23 cellular contexts compared by ENCODE assay signal in the genomic region with DNA sequence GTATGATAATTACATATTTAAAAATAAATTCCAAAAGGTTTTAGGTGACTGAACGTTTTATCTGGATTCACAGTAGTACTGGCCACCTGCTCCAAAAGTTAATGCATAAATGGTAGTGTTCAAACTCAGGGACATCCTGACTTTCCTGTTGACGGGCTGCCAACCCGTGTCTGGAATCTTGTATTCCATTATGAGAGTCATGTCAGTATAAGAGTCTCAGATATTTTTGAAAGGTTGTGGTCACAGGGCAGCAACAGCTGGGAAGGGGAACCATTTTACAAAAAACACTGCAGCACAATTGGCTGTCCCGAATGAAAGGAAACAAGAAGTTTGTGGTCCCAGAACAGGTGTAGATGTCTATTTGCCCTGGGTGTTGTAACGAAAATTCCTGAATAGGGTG. TPM values are rescaled to one million over a fixed set of nuclear protein-coding genes. Genes with fewer than 3 reads are reported as not detected.
DNase-seq lines count a peak whose midpoint lies in the region; ATAC-seq and TF ChIP-seq lines count a peak whose summit lies in the region.
"Had no signal": no experiment of that assay in that cellular context is flagged by ENCODE, and none has a peak within 500 bp of the region (broad histone marks: within the 10 kb centered on the region; RNA-seq: fewer than 3 reads in every experiment).

No MANE protein-coding gene starts in this region.

- intact Hi-C loops in psoas muscle (cut with DNase I), result no loop called here
- intact Hi-C loops in prostate gland (cut with DNase I), result no loop called here

- DNase-seq in SW480 (ENCODE audit: low spot score) (peak; percentile 91), iPS-NIHi11 (ENCODE audit: low spot score) (peak; percentile 23), psoas muscle (peak; percentile 24 to 61), SIG-M5 (lab: John Stamatoyannopoulos, UW) (no peak), WTC11 (ENCODE audit: low spot score) (no peak), prostate gland (ENCODE audit: low spot score) (no peak)
- DNase-seq: activated T-cell treated with anti-CD3 and anti-CD28 coated beads, Interleukin-2, amount 50 U/mL, for 72 hours; DMS153; GDM1; hypothalamus; kidney glomerular epithelial cell; NCI-H1694; NCI-H82; nucleus accumbens had no signal

- H3K4me3 Mint-ChIP-seq in WTC11, result no peak overlapping the region
- H3K4me3 Mint-ChIP-seq: activated T-cell treated with anti-CD3 and anti-CD28 coated beads, Interleukin-2, amount 50 U/mL, for 72 hours; GM23338; stimulated activated naive CD8-positive, alpha-beta T cell treated with anti-CD3 and anti-CD28 coated beads, Interleukin-15, Interleukin-2, amounts not matched to agents 100 ng/mL and 50 ng/mL, for 24 hours had no signal

- ATAC-seq in psoas muscle, result peak; percentile 46 to 73 (median 64)
- ATAC-seq in HG03521 (IDR thresholded peaks at IDR 0.05; ENCODE audit: unreplicated experiment), result no peak
- no peak for ATAC-seq in WTC11
- ATAC-seq: activated naive CD4-positive, alpha-beta T cell treated with anti-CD3 and anti-CD28 coated beads, Interleukin-2, amount 50 U/mL, for 72 hours; activated T-cell treated with anti-CD3 and anti-CD28 coated beads, Interleukin-2, amount 50 U/mL, for 72 hours; GM23338 had no signal

- no peaks in the 10 kb centered on the region for H4K20me1 ChIP-seq in BLaER1

- H3K4me1 ChIP-seq in BLaER1 (peaks cover 12% of the 10 kb centered on the region), psoas muscle (no peaks in the 10 kb centered on the region), prostate gland (replicated peaks) (peaks cover 2% of the 10 kb centered on the region)

- H3K4me2 ChIP-seq in BLaER1, result peak overlapping the region; percentile 40
- H3K4me2 ChIP-seq: GM23338, PC-9 had no signal

- POLR2A ChIA-PET in WTC11 (lab: Charles Lee), result no interaction called here

- H3K9me3 Mint-ChIP-seq in WTC11, result peaks cover 3% of the 10 kb centered on the region
- H3K9me3 Mint-ChIP-seq: activated naive CD4-positive, alpha-beta T cell treated with anti-CD3 and anti-CD28 coated beads, Interleukin-2, amount 50 U/mL, for 72 hours; activated T-cell treated with anti-CD3 and anti-CD28 coated beads, Interleukin-2, amount 50 U/mL, for 72 hours; GM23338; stimulated activated naive CD8-positive, alpha-beta T cell treated with anti-CD3 and anti-CD28 coated beads, Interleukin-15, Interleukin-2, amounts not matched to agents 100 ng/mL and 50 ng/mL, for 24 hours had no signal

- no peak overlapping the region for H3K4me3 ChIP-seq in BLaER1
- H3K4me3 ChIP-seq in psoas muscle, result no peak overlapping the region
- H3K4me3 ChIP-seq in prostate gland, result no peak overlapping the region
- H3K4me3 ChIP-seq: GM23338, PC-9 had no signal

- CTCF ChIA-PET in WTC11 (lab: Charles Lee), result no interaction called here

- no peaks in the 10 kb centered on the region for H3K27me3 ChIP-seq in BLaER1
- no peaks in the 10 kb centered on the region for H3K27me3 ChIP-seq in psoas muscle (ENCODE audit: insufficient read depth in 3 of 3, low read length in 2 of 3)
- no peaks in the 10 kb centered on the region for H3K27me3 ChIP-seq in prostate gland (replicated peaks; ENCODE audit: insufficient read depth)

- no peak for TF ChIP-seq CTCF in psoas muscle (IDR thresholded peaks at IDR 0.05)
- TF ChIP-seq CTCF in WTC11 (IDR thresholded peaks at IDR 0.05), result no peak
- TF ChIP-seq CTCF in prostate gland (IDR thresholded peaks at IDR 0.05), result no peak

- TF ChIP-seq POLR2A in prostate gland (IDR thresholded peaks at IDR 0.05), result no peak

- H3K9ac ChIP-seq in BLaER1, result no peak overlapping the region

- peaks cover 30% of the 10 kb centered on the region for H3K4me1 Mint-ChIP-seq in WTC11

- H3K27ac ChIP-seq in BLaER1, result no peak overlapping the region
- H3K27ac ChIP-seq in psoas muscle, result no peak overlapping the region
- no peak overlapping the region for H3K27ac ChIP-seq in prostate gland
- H3K27ac ChIP-seq: PC-9 had no signal

- WGBS in psoas muscle, 3 donors, result 6 to 9% (median 8%) methylated on average over 5 of the region's 5 CpGs
- whole genome bisulfite sequencing in prostate gland, result 24% methylated on average over 5 of the region's 5 CpGs

- no peak overlapping the region for H3K27ac Mint-ChIP-seq in WTC11
- H3K27ac Mint-ChIP-seq: activated naive CD4-positive, alpha-beta T cell treated with anti-CD3 and anti-CD28 coated beads, Interleukin-2, amount 50 U/mL, for 72 hours; activated T-cell treated with anti-CD3 and anti-CD28 coated beads, Interleukin-2, amount 50 U/mL, for 72 hours; GM23338; stimulated activated naive CD8-positive, alpha-beta T cell treated with anti-CD3 and anti-CD28 coated beads, Interleukin-15, Interleukin-2, amounts not matched to agents 100 ng/mL and 50 ng/mL, for 24 hours had no signal

- H3K36me3 Mint-ChIP-seq in WTC11, result no peaks in the 10 kb centered on the region
- H3K36me3 Mint-ChIP-seq: activated naive CD4-positive, alpha-beta T cell treated with anti-CD3 and anti-CD28 coated beads, Interleukin-2, amount 50 U/mL, for 72 hours had no signal

- H3K36me3 ChIP-seq in BLaER1 (no peaks in the 10 kb centered on the region), psoas muscle (ENCODE audit: insufficient read depth in 1 of 2, low read depth in 1 of 2) (no peaks in the 10 kb centered on the region), prostate gland (no peaks in the 10 kb centered on the region)

- H3K27me3 Mint-ChIP-seq in WTC11 (ENCODE audit: low read depth), result peaks cover 12% of the 10 kb centered on the region

- H3K9me3 ChIP-seq in BLaER1 (no peaks in the 10 kb centered on the region), psoas muscle (no peaks in the 10 kb centered on the region), prostate gland (no peaks in the 10 kb centered on the region)

TF ChIP-seq in WTC11, 78 proteins besides CTCF, POLR2A, EP300 and RAD21:
- TF ChIP-seq, protein P1, sequence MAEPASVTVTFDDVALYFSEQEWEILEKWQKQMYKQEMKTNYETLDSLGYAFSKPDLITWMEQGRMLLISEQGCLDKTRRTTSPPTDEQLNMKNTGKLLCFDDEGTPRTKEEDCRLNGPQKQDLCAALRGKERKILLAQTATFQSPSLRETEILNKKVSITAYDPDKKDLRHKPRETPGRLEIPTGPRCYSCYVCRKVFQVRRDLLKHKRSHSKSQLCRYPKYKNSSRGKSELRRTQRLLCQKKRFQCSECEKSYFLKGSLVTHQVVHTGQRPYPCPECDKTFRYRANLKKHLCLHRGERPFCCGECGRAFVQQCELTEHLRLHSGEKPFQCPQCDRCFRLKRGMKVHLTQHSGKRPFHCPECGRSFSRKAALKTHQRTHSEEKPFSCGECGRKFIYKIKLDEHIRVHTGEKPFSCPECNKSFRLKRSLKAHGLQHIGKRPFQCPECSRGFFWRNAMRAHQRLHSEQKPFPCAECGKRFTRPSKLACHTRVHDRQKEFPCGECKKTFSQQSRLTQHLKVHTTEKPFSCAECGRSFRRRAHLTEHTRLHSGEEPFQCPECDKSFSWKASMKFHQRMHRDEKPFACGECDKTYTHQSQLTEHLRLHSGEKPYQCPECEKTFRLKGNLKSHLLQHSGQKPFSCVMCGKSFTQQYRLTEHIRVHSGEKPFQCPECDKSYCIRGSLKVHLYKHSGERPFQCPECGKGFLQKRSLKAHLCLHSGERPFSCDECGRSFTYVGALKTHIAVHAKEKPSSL (CRISPR knock-in tag; conservative IDR thresholded peaks at IDR 0.05), result no peak
- TF ChIP-seq, protein P2, sequence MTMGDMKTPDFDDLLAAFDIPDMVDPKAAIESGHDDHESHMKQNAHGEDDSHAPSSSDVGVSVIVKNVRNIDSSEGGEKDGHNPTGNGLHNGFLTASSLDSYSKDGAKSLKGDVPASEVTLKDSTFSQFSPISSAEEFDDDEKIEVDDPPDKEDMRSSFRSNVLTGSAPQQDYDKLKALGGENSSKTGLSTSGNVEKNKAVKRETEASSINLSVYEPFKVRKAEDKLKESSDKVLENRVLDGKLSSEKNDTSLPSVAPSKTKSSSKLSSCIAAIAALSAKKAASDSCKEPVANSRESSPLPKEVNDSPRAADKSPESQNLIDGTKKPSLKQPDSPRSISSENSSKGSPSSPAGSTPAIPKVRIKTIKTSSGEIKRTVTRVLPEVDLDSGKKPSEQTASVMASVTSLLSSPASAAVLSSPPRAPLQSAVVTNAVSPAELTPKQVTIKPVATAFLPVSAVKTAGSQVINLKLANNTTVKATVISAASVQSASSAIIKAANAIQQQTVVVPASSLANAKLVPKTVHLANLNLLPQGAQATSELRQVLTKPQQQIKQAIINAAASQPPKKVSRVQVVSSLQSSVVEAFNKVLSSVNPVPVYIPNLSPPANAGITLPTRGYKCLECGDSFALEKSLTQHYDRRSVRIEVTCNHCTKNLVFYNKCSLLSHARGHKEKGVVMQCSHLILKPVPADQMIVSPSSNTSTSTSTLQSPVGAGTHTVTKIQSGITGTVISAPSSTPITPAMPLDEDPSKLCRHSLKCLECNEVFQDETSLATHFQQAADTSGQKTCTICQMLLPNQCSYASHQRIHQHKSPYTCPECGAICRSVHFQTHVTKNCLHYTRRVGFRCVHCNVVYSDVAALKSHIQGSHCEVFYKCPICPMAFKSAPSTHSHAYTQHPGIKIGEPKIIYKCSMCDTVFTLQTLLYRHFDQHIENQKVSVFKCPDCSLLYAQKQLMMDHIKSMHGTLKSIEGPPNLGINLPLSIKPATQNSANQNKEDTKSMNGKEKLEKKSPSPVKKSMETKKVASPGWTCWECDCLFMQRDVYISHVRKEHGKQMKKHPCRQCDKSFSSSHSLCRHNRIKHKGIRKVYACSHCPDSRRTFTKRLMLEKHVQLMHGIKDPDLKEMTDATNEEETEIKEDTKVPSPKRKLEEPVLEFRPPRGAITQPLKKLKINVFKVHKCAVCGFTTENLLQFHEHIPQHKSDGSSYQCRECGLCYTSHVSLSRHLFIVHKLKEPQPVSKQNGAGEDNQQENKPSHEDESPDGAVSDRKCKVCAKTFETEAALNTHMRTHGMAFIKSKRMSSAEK (CRISPR knock-in tag; IDR thresholded peaks at IDR 0.05; ENCODE audit: borderline replicate concordance), result no peak
- TF ChIP-seq, protein P3, sequence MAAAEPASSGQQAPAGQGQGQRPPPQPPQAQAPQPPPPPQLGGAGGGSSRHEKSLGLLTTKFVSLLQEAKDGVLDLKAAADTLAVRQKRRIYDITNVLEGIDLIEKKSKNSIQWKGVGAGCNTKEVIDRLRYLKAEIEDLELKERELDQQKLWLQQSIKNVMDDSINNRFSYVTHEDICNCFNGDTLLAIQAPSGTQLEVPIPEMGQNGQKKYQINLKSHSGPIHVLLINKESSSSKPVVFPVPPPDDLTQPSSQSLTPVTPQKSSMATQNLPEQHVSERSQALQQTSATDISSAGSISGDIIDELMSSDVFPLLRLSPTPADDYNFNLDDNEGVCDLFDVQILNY (CRISPR knock-in tag; IDR thresholded peaks at IDR 0.05), result no peak
- no peak for TF ChIP-seq NR1H2 (CRISPR knock-in tag; IDR thresholded peaks at IDR 0.05)
TF ChIP-seq in WTC11: peak in this region for 0.

RNA-seq across cellular contexts. Expression of a gene that starts 2.8 kb away (rescaled TPM):
- total RNA-seq in psoas muscle (under 1 TPM in 2 of 4 donors, not detected in 2; 0.20 to 0.26 TPM), WTC11 (2021) (0.57 to 0.70 TPM (median 0.69 TPM) in 3 replicates), prostate gland (10 to 100 TPM in 1 of 2 donors, not detected in 1; 16.0 TPM)
- polyA plus RNA-seq in psoas muscle, result under 1 TPM in 1 of 3 donors, not detected in 2; 0.03 TPM
- total RNA-seq: M059J, PC-9 had no signal

RNA-seq across cellular contexts. Expression of a gene that starts 8.0 kb away (rescaled TPM):
- 10 to 100 TPM; 10.5 to 16.5 (median 11.4) TPM for total RNA-seq in psoas muscle
- polyA plus RNA-seq in psoas muscle, result 1 to 10 TPM; 1.9 to 8.9 (median 3.8) TPM
- 23.3 to 32.7 TPM (median 24.5 TPM) in 3 replicates for total RNA-seq in WTC11 (2021)
- 10 to 100 TPM; 22.6 to 40.4 TPM for total RNA-seq in prostate gland

RNA-seq across cellular contexts. Expression of a gene that starts 57.1 kb away (rescaled TPM):
- total RNA-seq in psoas muscle, result not detected
- polyA plus RNA-seq in psoas muscle, result not detected
- 2.1 to 3.1 TPM (median 2.7 TPM) in 3 replicates for total RNA-seq in WTC11 (2021)
- 10 to 100 TPM; 14.6 to 24.2 TPM for total RNA-seq in prostate gland
- total RNA-seq: activated CD8-positive, alpha-beta memory T cell treated with anti-CD3 and anti-CD28 coated beads for 36 hours; activated T-cell treated with anti-CD3 and anti-CD28 coated beads, Interleukin-2, amount 50 U/mL, for 72 hours; M059J; skeletal muscle tissue had no signal

Comparison
In these comparisons a context has a peak if more than half of its experiments do, and no peak if none do; other contexts are left out.
1. DNase-seq: peak in SW480 (single experiment), iPS-NIHi11 (single experiment) and psoas muscle (2 of 2); none in SIG-M5 (single experiment), WTC11 (single experiment) and prostate gland (single experiment).
2. ATAC-seq: peak in psoas muscle (4 of 4); none in HG03521 (single experiment) and WTC11 (single experiment).